Comparison of ENCODE assay signal across 9 cellular contexts in the genomic region with DNA sequence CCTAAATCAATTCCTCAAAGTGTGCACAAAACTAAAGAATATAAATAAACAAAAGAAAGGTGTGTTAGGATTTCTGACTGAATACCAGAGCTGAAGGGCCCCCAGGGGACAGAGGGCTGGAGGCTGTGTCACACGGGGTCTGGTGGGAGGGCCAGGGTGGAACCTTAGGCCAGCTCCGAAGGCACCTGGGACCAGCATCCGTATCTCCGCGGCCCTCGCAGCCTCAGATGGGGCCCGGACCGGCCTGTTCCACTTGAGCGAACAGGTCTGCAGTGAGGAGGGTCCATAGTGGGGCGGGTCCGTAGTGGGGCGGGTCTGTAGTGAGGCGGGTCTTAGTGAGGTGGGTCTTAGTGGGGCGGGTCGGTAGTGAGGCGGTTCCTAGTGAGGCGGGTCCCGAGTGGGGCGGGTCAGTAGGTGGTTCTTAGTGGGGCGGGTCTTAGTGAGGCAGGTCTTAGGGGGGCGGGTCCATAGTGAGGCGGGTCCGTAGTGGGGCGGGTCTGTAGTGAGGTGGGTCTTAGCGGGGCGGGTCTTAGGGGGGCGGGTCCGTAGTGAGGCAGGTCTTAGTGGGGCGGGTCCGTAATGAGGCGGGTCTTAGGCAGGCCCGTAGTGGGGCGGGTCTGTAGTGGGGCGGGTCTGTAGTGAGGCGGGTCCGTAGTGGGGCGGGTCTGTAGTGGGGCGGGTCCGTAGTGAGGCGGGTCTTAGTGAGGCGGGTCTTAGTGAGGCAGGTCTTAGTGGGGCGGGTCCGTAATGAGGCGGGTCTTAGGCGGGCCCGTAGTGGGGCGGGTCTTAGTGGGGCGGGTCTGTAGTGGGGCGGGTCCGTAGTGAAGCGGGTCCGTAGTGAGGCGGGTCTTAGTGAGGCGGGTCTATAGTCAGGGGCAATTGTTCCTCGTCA. TPM values are rescaled to one million over a fixed set of nuclear protein-coding genes. Genes with fewer than 3 reads are reported as not detected.
DNase-seq lines count a peak whose midpoint lies in the region; ATAC-seq and TF ChIP-seq lines count a peak whose summit lies in the region.
"Had no signal": no experiment of that assay in that cellular context is flagged by ENCODE, and none has a peak within 500 bp of the region (broad histone marks: within the 10 kb centered on the region; RNA-seq: fewer than 3 reads in every experiment).

No MANE protein-coding gene starts in this region.

- no peak overlapping the region for H3K4me3 Mint-ChIP-seq in activated T-cell treated with anti-CD3 and anti-CD28 coated beads, Interleukin-2, amount 50 U/mL, for 72 hours
- H3K4me3 Mint-ChIP-seq in HFFc6: no peak overlapping the region

- H3K27ac ChIP-seq in upper lobe of left lung: peak overlapping the region; percentile 73 to 89 (median 80)

- H3K36me3 Mint-ChIP-seq in activated T-cell treated with anti-CD3 and anti-CD28 coated beads, Interleukin-2, amount 50 U/mL, for 72 hours (ENCODE audit: insufficient read depth in 2 of 2): no peaks in the 10 kb centered on the region
- no peaks in the 10 kb centered on the region for H3K36me3 Mint-ChIP-seq in HFFc6 (ENCODE audit: low read depth)

- no peak for TF ChIP-seq CTCF in upper lobe of left lung (IDR thresholded peaks at IDR 0.05)
- TF ChIP-seq CTCF in HFFc6 (IDR thresholded peaks at IDR 0.05): no peak

- peak overlapping the region in 3 of 4 donors; percentile 16 to 31 (median 21) for H3K4me3 ChIP-seq in upper lobe of left lung

- H3K27ac Mint-ChIP-seq in activated T-cell treated with anti-CD3 and anti-CD28 coated beads, Interleukin-2, amount 50 U/mL, for 72 hours: no peak overlapping the region
- no peak overlapping the region for H3K27ac Mint-ChIP-seq in HFFc6

- peaks cover 0 to 17% (median 6%) of the 10 kb centered on the region in 4 donors for H3K36me3 ChIP-seq in upper lobe of left lung

- TF ChIP-seq POLR2A in upper lobe of left lung (IDR thresholded peaks at IDR 0.05): no peak

- DNase-seq in stimulated activated CD4-positive, alpha-beta T cell treated with anti-CD3 and anti-CD28 coated beads, Interleukin-15, amount 100 ng/mL, for 24 hours: peak; percentile 35
- DNase-seq in stimulated activated CD4-positive, alpha-beta T cell treated with anti-CD3 and anti-CD28 coated beads, Interleukin-12 subunit alpha, Interleukin-12 subunit beta, amount 100 ng/mL, for 4 hours: no peak
- peak in 1 of 2 donors; percentile 22 for DNase-seq in activated T-cell treated with anti-CD3 and anti-CD28 coated beads, Interleukin-2, amount 50 U/mL, for 72 hours
- DNase-seq in iPS-NIHi11 (ENCODE audit: low spot score) (peak; percentile 88), upper lobe of left lung (peak; percentile 80 to 86), HFFc6 (no peak)
- DNase-seq: NCI-H1417 treated with DMSO at 0.1 percent for 48 hours had no signal

- H3K27me3 Mint-ChIP-seq in activated T-cell treated with anti-CD3 and anti-CD28 coated beads, Interleukin-2, amount 50 U/mL, for 72 hours (ENCODE audit: low read depth): no peaks in the 10 kb centered on the region
- H3K27me3 Mint-ChIP-seq in HFFc6 (ENCODE audit: insufficient read depth): peaks cover 2% of the 10 kb centered on the region

- H3K4me1 ChIP-seq in upper lobe of left lung: peaks cover 37 to 57% (median 43%) of the 10 kb centered on the region in 4 donors

- no peaks in the 10 kb centered on the region for H3K9me3 ChIP-seq in upper lobe of left lung

- no peaks in the 10 kb centered on the region for H3K9me3 Mint-ChIP-seq in activated T-cell treated with anti-CD3 and anti-CD28 coated beads, Interleukin-2, amount 50 U/mL, for 72 hours
- H3K9me3 Mint-ChIP-seq in HFFc6: no peaks in the 10 kb centered on the region

- no peak for TF ChIP-seq EP300 in upper lobe of left lung (IDR thresholded peaks at IDR 0.05)

- no peaks in the 10 kb centered on the region for H3K27me3 ChIP-seq in upper lobe of left lung

- WGBS in upper lobe of left lung, 2 donors: 39 to 43% methylated on average over 37 of the region's 55 CpGs

- peak; percentile 48 to 74 for ATAC-seq in activated T-cell treated with anti-CD3 and anti-CD28 coated beads, Interleukin-2, amount 50 U/mL, for 72 hours (replicated peaks in 1 of 2)
- ATAC-seq in upper lobe of left lung (ENCODE audit: low FRiP score in 2 of 2) (peak in 1 of 2 donors; percentile 44), HG02981 (IDR thresholded peaks at IDR 0.05; ENCODE audit: unreplicated experiment) (no peak), HG03469 (IDR thresholded peaks at IDR 0.05; ENCODE audit: unreplicated experiment) (no peak)

- H3K4me1 Mint-ChIP-seq in activated T-cell treated with anti-CD3 and anti-CD28 coated beads, Interleukin-2, amount 50 U/mL, for 72 hours (ENCODE audit: low read depth): peaks cover 13% of the 10 kb centered on the region
- H3K4me1 Mint-ChIP-seq in HFFc6 (ENCODE audit: low read depth): no peaks in the 10 kb centered on the region

RNA-seq across cellular contexts. Expression of gene GPR146, which starts 15.1 kb away (rescaled TPM):
- 1 to 10 TPM in 1 of 2 donors, under 1 TPM in 1; 0.91 to 2.7 TPM for total RNA-seq in activated T-cell treated with anti-CD3 and anti-CD28 coated beads, Interleukin-2, amount 50 U/mL, for 72 hours
- total RNA-seq in upper lobe of left lung: 10 to 100 TPM; 11.2 to 32.8 (median 28.9) TPM
- under 1 TPM; 0.26 to 0.92 (median 0.52) TPM for total RNA-seq in HFFc6 (2021; fragmentation: NEBNext Ultra II Directional; extraction: Animal tissue kit (Norgen Biotek cat#: 25700))

RNA-seq across cellular contexts. Expression of gene GPER1, which starts 28.5 kb away (rescaled TPM):
- total RNA-seq in activated T-cell treated with anti-CD3 and anti-CD28 coated beads, Interleukin-2, amount 50 U/mL, for 72 hours: under 1 TPM; 0.24 to 0.56 TPM
- 10 to 100 TPM in 2 of 6 donors, 1 to 10 TPM in 4; 6.5 to 24.7 (median 8.5) TPM for total RNA-seq in upper lobe of left lung
- 1 to 10 TPM; 4.6 to 7.1 (median 5.3) TPM for total RNA-seq in HFFc6 (2021; fragmentation: NEBNext Ultra II Directional; extraction: Animal tissue kit (Norgen Biotek cat#: 25700))

Comparison
In these comparisons a context has a peak if more than half of its experiments do, and no peak if none do; other contexts are left out.
1. DNase-seq: peak in stimulated activated CD4-positive, alpha-beta T cell treated with anti-CD3 and anti-CD28 coated beads, Interleukin-15, amount 100 ng/mL, for 24 hours (single experiment), iPS-NIHi11 (single experiment) and upper lobe of left lung (2 of 2); none in stimulated activated CD4-positive, alpha-beta T cell treated with anti-CD3 and anti-CD28 coated beads, Interleukin-12 subunit alpha, Interleukin-12 subunit beta, amount 100 ng/mL, for 4 hours (single experiment) and HFFc6 (single experiment).
2. ATAC-seq: peak in activated T-cell treated with anti-CD3 and anti-CD28 coated beads, Interleukin-2, amount 50 U/mL, for 72 hours (2 of 2); none in HG02981 (single experiment) and HG03469 (single experiment).